ENCODE assay signal across 27 cellular contexts in genomic region chr4:130092187-130093015, GRCh38.
DNase-seq lines count a peak whose midpoint lies in the region; ATAC-seq, FAIRE-seq and TF ChIP-seq lines count a peak whose summit lies in the region.
"Had no signal": no experiment of that assay in that cellular context is flagged by ENCODE, and none has a peak within 500 bp of the region (broad histone marks: within the 10 kb centered on the region; RNA-seq: fewer than 3 reads in every experiment).

No MANE protein-coding gene starts in this region.

- H3K4me3 Mint-ChIP-seq in HFFc6 (no peak overlapping the region), endodermal cell (no peak overlapping the region), neural crest cell (no peak overlapping the region)
- H3K4me3 Mint-ChIP-seq: CD14-positive monocyte; CD8-positive, alpha-beta memory T cell; IgD-negative memory B cell; T-cell had no signal

- no peak for DNase-seq in HFFc6
- no peak for DNase-seq in endodermal cell
- no peak for DNase-seq in neural crest cell (ENCODE audit: low read depth, low spot score)
- DNase-seq in RCC 7860 (ENCODE audit: low spot score), result no peak
- no peak for DNase-seq in NCI-H1048 (lab: John Stamatoyannopoulos, UW)
- DNase-seq in Right ventricle myocardium superior, result no peak
- DNase-seq: BE2C; Calu3; CD8-positive, alpha-beta memory T cell; DMS79 treated with DMSO at 0.1 percent for 48 hours; GOT3; NCI-H1092; NCI-H1417 treated with DMSO at 0.1 percent for 48 hours; NCI-H1694 treated with DMSO at 0.1 percent for 48 hours; NCI-H2081; NCI-H2227 treated with DMSO at 0.1 percent for 48 hours; NCI-H510A; NCI-H69; PC-3; RPMI8226; SHP77; T-cell had no signal

- FAIRE-seq in RCC 7860 (lab: Jason Lieb, UNC), result no peak
- FAIRE-seq: GM18507 had no signal

- H3K27ac Mint-ChIP-seq in HFFc6 (peak overlapping the region; percentile 7; the same call in 1 of the 2 replicates), endodermal cell (no peak overlapping the region), neural crest cell (ENCODE audit: unreplicated experiment) (peak overlapping the region; percentile 92)
- H3K27ac Mint-ChIP-seq: CD14-positive monocyte; CD8-positive, alpha-beta memory T cell; IgD-negative memory B cell; T-cell had no signal

- H3K4me1 Mint-ChIP-seq in HFFc6 (ENCODE audit: low read depth) (peaks cover 17% of the 10 kb centered on the region; the same call in 1 of the 2 replicates), endodermal cell (peaks cover 7% of the 10 kb centered on the region), neural crest cell (peaks cover 23% of the 10 kb centered on the region)
- H3K4me1 Mint-ChIP-seq: CD14-positive monocyte; CD8-positive, alpha-beta memory T cell; IgD-negative memory B cell; T-cell had no signal

- no peaks in the 10 kb centered on the region for H3K36me3 ChIP-seq in endodermal cell (ENCODE audit: control insufficient read depth, insufficient read depth, low read length)
- H3K36me3 ChIP-seq: BE2C, HAP-1 had no signal

- H3K4me3 ChIP-seq in endodermal cell (ENCODE audit: low read length), result no peak overlapping the region
- H3K4me3 ChIP-seq: HAP-1 had no signal

- no peak overlapping the region for H3K9ac ChIP-seq in endodermal cell (ENCODE audit: extremely low read depth, low read length, poor library complexity, severe bottlenecking)

- ATAC-seq in GM21723 (IDR thresholded peaks at IDR 0.05; ENCODE audit: unreplicated experiment), result no peak
- no peak for ATAC-seq in Right ventricle myocardium superior (ENCODE audit: poor library complexity)
- ATAC-seq: PC-3, T-cell had no signal

- TF ChIP-seq CTCF in HFFc6 (IDR thresholded peaks at IDR 0.05) (no peak), endodermal cell (conservative IDR thresholded peaks at IDR 0.05) (no peak), neural crest cell (conservative IDR thresholded peaks at IDR 0.05) (no peak)

- H3K4me1 ChIP-seq in endodermal cell (ENCODE audit: control insufficient read depth, insufficient read depth, low read length), result peaks cover 2% of the 10 kb centered on the region
- H3K4me1 ChIP-seq: BE2C, HAP-1 had no signal

- H3K36me3 Mint-ChIP-seq in HFFc6 (ENCODE audit: low read depth), result no peaks in the 10 kb centered on the region
- no peaks in the 10 kb centered on the region for H3K36me3 Mint-ChIP-seq in endodermal cell (ENCODE audit: low read depth)
- H3K36me3 Mint-ChIP-seq in neural crest cell (ENCODE audit: low read depth), result peaks cover 3% of the 10 kb centered on the region
- H3K36me3 Mint-ChIP-seq: CD14-positive monocyte; CD8-positive, alpha-beta memory T cell; IgD-negative memory B cell; T-cell had no signal

- H3K9me3 ChIP-seq in endodermal cell (ENCODE audit: control insufficient read depth, low read length), result no peaks in the 10 kb centered on the region
- H3K9me3 ChIP-seq: BE2C, HAP-1 had no signal

- no peaks in the 10 kb centered on the region for H3K27me3 Mint-ChIP-seq in HFFc6 (ENCODE audit: insufficient read depth)
- H3K27me3 Mint-ChIP-seq in endodermal cell (ENCODE audit: insufficient read depth), result no peaks in the 10 kb centered on the region
- no peaks in the 10 kb centered on the region for H3K27me3 Mint-ChIP-seq in neural crest cell (ENCODE audit: low read depth)
- H3K27me3 Mint-ChIP-seq: CD8-positive, alpha-beta memory T cell; IgD-negative memory B cell; T-cell had no signal

- intact Hi-C loops in Right ventricle myocardium superior (cut with DNase I), result no loop called here

- H3K9me3 Mint-ChIP-seq in HFFc6 (peaks cover 4% of the 10 kb centered on the region; the same call in 1 of the 2 replicates), endodermal cell (peaks cover 9% of the 10 kb centered on the region), neural crest cell (peaks cover 3% of the 10 kb centered on the region)
- H3K9me3 Mint-ChIP-seq: IgD-negative memory B cell had no signal

- peak overlapping the region; percentile 42 for H3K27ac ChIP-seq in endodermal cell (ENCODE audit: low read depth, low read length)

- 87 to 90% methylated on average over 5 to 8 of the region's 8 CpGs for WGBS in endodermal cell (ENCODE audit: insufficient coverage in 1 of 2, insufficient read length in 1 of 2), 2 experiments

- no peaks in the 10 kb centered on the region for H3K27me3 ChIP-seq in endodermal cell (ENCODE audit: control insufficient read depth, insufficient read depth, low read length, poor library complexity, severe bottlenecking)
- H3K27me3 ChIP-seq: BE2C had no signal
